ENCODE assay signal across 1 cellular context in genomic region chr9:105242557-105242956, GRCh38.
TF ChIP-seq lines count a peak whose summit lies in the region.

No MANE protein-coding gene starts in this region.

TF ChIP-seq in HepG2, 621 proteins besides CTCF, POLR2A, EP300 and RAD21 (continued from another document):
- TF ChIP-seq, protein P1, sequence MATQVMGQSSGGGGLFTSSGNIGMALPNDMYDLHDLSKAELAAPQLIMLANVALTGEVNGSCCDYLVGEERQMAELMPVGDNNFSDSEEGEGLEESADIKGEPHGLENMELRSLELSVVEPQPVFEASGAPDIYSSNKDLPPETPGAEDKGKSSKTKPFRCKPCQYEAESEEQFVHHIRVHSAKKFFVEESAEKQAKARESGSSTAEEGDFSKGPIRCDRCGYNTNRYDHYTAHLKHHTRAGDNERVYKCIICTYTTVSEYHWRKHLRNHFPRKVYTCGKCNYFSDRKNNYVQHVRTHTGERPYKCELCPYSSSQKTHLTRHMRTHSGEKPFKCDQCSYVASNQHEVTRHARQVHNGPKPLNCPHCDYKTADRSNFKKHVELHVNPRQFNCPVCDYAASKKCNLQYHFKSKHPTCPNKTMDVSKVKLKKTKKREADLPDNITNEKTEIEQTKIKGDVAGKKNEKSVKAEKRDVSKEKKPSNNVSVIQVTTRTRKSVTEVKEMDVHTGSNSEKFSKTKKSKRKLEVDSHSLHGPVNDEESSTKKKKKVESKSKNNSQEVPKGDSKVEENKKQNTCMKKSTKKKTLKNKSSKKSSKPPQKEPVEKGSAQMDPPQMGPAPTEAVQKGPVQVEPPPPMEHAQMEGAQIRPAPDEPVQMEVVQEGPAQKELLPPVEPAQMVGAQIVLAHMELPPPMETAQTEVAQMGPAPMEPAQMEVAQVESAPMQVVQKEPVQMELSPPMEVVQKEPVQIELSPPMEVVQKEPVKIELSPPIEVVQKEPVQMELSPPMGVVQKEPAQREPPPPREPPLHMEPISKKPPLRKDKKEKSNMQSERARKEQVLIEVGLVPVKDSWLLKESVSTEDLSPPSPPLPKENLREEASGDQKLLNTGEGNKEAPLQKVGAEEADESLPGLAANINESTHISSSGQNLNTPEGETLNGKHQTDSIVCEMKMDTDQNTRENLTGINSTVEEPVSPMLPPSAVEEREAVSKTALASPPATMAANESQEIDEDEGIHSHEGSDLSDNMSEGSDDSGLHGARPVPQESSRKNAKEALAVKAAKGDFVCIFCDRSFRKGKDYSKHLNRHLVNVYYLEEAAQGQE (IDR thresholded peaks at IDR 0.05; ENCODE audit: borderline replicate concordance in 1 of 2, low read depth in 1 of 2, low read length in 2 of 2) = no peak
- no peak for TF ChIP-seq ZNF260 (CRISPR knock-in tag; IDR thresholded peaks at IDR 0.05; ENCODE audit: borderline replicate concordance, low read depth)
